25 cellular contexts compared by ENCODE assay signal in the genomic region with DNA sequence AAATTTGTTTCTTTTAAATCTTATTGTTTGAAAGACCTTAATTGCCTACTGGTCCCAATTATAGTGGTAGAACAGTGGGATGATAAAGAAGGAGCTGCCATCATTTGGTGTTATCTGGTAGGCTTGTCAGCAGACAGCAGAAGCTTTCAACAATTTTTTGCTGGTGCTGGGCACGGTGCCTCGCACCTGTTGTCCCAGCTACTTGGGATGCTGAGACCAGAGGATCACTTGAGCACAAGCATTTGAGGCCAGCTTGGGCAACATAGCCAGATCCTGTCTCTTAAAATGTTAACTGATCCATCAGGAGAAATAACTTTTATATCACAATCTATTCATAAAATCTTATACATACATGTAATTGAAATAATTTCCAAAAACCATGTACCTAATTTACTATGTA.
"Had no signal": no experiment of that assay in that cellular context is flagged by ENCODE, and none has a peak within 500 bp of the region (broad histone marks: within the 10 kb centered on the region; RNA-seq: fewer than 3 reads in every experiment).

No MANE protein-coding gene starts in this region.

- H3K9me3 ChIP-seq: lower lobe of right lung, prostate gland, spleen, thoracic aorta, transverse colon, upper lobe of right lung, uterus had no signal

- H3K9me3 Mint-ChIP-seq: effector memory CD8-positive, alpha-beta T cell; memory B cell; naive B cell; natural killer cell treated with Interleukin-12 subunit alpha and Interleukin-12 subunit beta and Interleukin-15 and Interleukin-18, amount 100 ng/mL, for 72 hours; neural crest cell; stimulated activated memory B cell treated with anti-CD40 and anti-IgM and Interleukin-4, amounts not matched to agents 10 μg/mL and 1 μg/mL and 100 μg/mL, for 72 hours had no signal

- FAIRE-seq: endometrium, frontal cortex, keratinocyte had no signal

- H3K36me3 ChIP-seq: uterus had no signal

- H3K27ac Mint-ChIP-seq: effector memory CD8-positive, alpha-beta T cell; memory B cell; natural killer cell treated with Interleukin-12 subunit alpha and Interleukin-12 subunit beta and Interleukin-15 and Interleukin-18, amount 100 ng/mL, for 72 hours; stimulated activated memory B cell treated with anti-CD40 and anti-IgM and Interleukin-4, amounts not matched to agents 10 μg/mL and 1 μg/mL and 100 μg/mL, for 72 hours had no signal

- H3K27ac ChIP-seq: lower lobe of right lung, parathyroid adenoma, prostate gland, skin epidermis, spleen, thoracic aorta, transverse colon, upper lobe of right lung, uterus had no signal

- ATAC-seq: effector memory CD8-positive, alpha-beta T cell; left ventricle myocardium superior; lower lobe of right lung; natural killer cell treated with Interleukin-12 subunit alpha and Interleukin-12 subunit beta and Interleukin-15 and Interleukin-18, amount 100 ng/mL, for 72 hours; right cardiac atrium; stimulated activated memory B cell treated with anti-CD40 and anti-IgM and Interleukin-4, amounts not matched to agents 10 μg/mL and 1 μg/mL and 100 μg/mL, for 72 hours; stimulated activated naive CD8-positive, alpha-beta T cell treated with anti-CD3 and anti-CD28 coated beads, Interleukin-15, Interleukin-2, amounts not matched to agents 100 U/mL and 50 U/mL, for 24 hours; upper lobe of right lung had no signal

- H3K9ac ChIP-seq: parathyroid adenoma had no signal

- H3K27me3 Mint-ChIP-seq: effector memory CD8-positive, alpha-beta T cell; memory B cell; naive B cell; natural killer cell treated with Interleukin-12 subunit alpha and Interleukin-12 subunit beta and Interleukin-15 and Interleukin-18, amount 100 ng/mL, for 72 hours; stimulated activated memory B cell treated with anti-CD40 and anti-IgM and Interleukin-4, amounts not matched to agents 10 μg/mL and 1 μg/mL and 100 μg/mL, for 72 hours had no signal

- H3K4me3 Mint-ChIP-seq: effector memory CD8-positive, alpha-beta T cell; memory B cell; naive B cell; natural killer cell treated with Interleukin-12 subunit alpha and Interleukin-12 subunit beta and Interleukin-15 and Interleukin-18, amount 100 ng/mL, for 72 hours; neural crest cell; stimulated activated memory B cell treated with anti-CD40 and anti-IgM and Interleukin-4, amounts not matched to agents 10 μg/mL and 1 μg/mL and 100 μg/mL, for 72 hours had no signal

- H2AFZ ChIP-seq: parathyroid adenoma had no signal

- H3K4me3 ChIP-seq: lower lobe of right lung, prostate gland, skin epidermis, spleen, thoracic aorta, transverse colon, upper lobe of right lung, uterus had no signal

- H3K4me1 Mint-ChIP-seq: memory B cell; neural crest cell; stimulated activated memory B cell treated with anti-CD40 and anti-IgM and Interleukin-4, amounts not matched to agents 10 μg/mL and 1 μg/mL and 100 μg/mL, for 72 hours had no signal

- DNase-seq: cortex of kidney; effector memory CD8-positive, alpha-beta T cell; head of caudate nucleus; left ventricle myocardium superior; lower lobe of right lung; naive B cell; right cardiac atrium; spleen; stimulated activated CD4-positive, alpha-beta T cell treated with anti-CD3 and anti-CD28 coated beads, Interleukin-4, amount 100 ng/mL, for 4 hours; stimulated activated naive CD8-positive, alpha-beta T cell treated with anti-CD3 and anti-CD28 coated beads, Interleukin-15, Interleukin-2, amounts not matched to agents 100 U/mL and 50 U/mL, for 24 hours; substantia nigra; transverse colon; upper lobe of right lung; uterus had no signal

- H3K27me3 ChIP-seq: spleen, transverse colon, upper lobe of right lung, uterus had no signal

- H3K4me1 ChIP-seq: lower lobe of right lung, parathyroid adenoma, prostate gland, spleen, transverse colon, upper lobe of right lung, uterus had no signal

- H3K79me2 ChIP-seq: parathyroid adenoma had no signal
